ENCODE assay signal across 1 cellular context in the genomic region with DNA sequence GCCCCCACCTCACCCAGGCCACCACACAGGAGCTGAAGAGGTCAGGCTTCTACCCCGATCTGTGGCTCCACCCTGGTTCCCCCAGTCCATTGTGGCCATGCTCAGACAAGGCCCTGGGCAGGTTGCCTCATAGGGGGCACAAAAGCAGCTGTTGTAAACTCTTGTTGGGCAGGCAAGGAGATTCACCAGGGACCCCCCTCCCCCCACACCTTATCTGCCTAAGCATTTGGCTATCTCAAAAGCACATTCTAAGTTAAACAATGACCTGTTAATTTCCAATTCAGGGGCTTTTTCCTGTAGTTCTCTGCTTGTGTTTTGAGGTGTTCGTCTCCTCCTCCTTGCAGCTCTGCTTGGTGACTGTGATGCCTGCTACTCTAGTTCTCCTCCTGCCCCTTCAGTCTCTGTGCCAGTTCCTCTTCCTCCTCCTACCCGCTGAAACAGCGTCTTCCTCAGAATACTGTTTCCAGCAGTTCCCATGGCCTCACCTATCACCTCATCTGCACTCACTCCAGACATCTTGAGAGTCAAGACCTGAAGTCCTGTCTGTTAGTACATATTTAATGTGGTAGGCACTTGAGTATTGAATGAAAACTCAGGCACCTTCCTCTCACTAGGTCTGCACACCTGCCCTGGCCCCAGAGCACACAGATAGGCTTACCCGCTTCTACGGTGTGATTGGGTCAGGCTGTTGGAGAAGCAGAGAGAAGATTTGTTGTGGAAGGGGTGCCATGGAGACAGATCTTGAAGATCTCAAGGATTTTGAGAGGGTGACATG.
TF ChIP-seq lines count a peak whose summit lies in the region.

No MANE protein-coding gene starts in this region.

TF ChIP-seq in GM12878, 131 proteins besides CTCF, POLR2A, EP300 and RAD21 (continued from another document):
- TF ChIP-seq, protein P1, sequence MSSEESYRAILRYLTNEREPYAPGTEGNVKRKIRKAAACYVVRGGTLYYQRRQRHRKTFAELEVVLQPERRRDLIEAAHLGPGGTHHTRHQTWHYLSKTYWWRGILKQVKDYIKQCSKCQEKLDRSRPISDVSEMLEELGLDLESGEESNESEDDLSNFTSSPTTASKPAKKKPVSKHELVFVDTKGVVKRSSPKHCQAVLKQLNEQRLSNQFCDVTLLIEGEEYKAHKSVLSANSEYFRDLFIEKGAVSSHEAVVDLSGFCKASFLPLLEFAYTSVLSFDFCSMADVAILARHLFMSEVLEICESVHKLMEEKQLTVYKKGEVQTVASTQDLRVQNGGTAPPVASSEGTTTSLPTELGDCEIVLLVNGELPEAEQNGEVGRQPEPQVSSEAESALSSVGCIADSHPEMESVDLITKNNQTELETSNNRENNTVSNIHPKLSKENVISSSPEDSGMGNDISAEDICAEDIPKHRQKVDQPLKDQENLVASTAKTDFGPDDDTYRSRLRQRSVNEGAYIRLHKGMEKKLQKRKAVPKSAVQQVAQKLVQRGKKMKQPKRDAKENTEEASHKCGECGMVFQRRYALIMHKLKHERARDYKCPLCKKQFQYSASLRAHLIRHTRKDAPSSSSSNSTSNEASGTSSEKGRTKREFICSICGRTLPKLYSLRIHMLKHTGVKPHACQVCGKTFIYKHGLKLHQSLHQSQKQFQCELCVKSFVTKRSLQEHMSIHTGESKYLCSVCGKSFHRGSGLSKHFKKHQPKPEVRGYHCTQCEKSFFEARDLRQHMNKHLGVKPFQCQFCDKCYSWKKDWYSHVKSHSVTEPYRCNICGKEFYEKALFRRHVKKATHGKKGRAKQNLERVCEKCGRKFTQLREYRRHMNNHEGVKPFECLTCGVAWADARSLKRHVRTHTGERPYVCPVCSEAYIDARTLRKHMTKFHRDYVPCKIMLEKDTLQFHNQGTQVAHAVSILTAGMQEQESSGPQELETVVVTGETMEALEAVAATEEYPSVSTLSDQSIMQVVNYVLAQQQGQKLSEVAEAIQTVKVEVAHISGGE (CRISPR knock-in tag; IDR thresholded peaks at IDR 0.05) = no peak
- no peak for TF ChIP-seq NR2C2 (IDR thresholded peaks at IDR 0.05; ENCODE audit: borderline replicate concordance, control insufficient read depth, insufficient read length, low read depth)
- no peak for TF ChIP-seq YBX1 (IDR thresholded peaks at IDR 0.05)
